Comparison of ENCODE assay signal across 23 cellular contexts in the genomic region with DNA sequence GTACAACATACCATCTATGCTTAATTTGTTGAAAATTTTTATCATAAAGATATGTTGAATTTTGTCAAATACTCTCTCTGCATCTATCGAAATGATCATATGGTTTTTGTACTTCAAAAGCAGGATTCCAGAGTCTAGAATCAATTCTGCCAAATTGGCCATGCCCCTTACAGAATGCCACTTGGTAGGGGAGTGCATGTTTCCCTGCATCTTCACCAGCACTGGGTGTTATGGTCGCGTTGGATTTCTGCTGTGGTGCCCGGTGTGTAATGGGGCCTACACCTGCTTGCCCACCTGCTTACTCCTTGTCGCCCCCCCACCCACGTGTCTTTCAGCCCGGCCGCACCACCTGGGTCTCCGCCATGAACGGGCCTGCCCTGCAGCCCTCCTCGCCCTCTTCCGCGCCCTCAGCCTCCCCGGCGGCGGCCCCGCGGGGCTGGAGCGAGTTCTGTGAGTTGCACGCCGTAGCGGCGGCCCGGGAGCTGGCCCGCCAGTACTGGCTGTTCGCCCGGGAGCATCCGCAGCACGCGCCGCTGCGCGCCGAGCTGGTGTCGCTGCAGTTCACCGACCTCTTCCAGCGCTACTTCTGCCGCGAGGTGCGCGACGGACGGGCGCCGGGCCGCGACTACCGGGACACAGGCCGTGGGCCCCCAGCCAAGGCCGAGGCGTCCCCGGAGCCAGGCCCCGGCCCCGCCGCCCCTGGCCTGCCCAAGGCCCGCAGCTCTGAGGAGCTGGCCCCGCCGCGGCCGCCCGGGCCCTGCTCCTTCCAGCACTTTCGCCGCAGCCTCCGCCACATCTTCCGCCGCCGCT.
"Had no signal": no experiment of that assay in that cellular context is flagged by ENCODE, and none has a peak within 500 bp of the region (broad histone marks: within the 10 kb centered on the region; RNA-seq: fewer than 3 reads in every experiment).

No MANE protein-coding gene starts in this region.

- H3K27me3 Mint-ChIP-seq: activated CD8-positive, alpha-beta T cell treated with anti-CD3 and anti-CD28 coated beads for 36 hours; activated naive CD4-positive, alpha-beta T cell treated with anti-CD3 and anti-CD28 coated beads, Interleukin-2, amount 10 ng/mL, durations not matched to agents 7 days and 5 days; activated naive CD8-positive, alpha-beta T cell treated with anti-CD3 and anti-CD28 coated beads for 36 hours; T-cell had no signal

- H3K27ac ChIP-seq: adrenal gland, SK-N-MC had no signal

- H3K27me3 ChIP-seq: adrenal gland had no signal

- H3K9me3 Mint-ChIP-seq: activated CD8-positive, alpha-beta T cell treated with anti-CD3 and anti-CD28 coated beads for 36 hours; activated naive CD4-positive, alpha-beta T cell treated with anti-CD3 and anti-CD28 coated beads, Interleukin-2, amount 10 ng/mL, durations not matched to agents 7 days and 5 days; activated naive CD8-positive, alpha-beta T cell treated with anti-CD3 and anti-CD28 coated beads for 36 hours; activated T-cell treated with anti-CD3 and anti-CD28 coated beads, Interleukin-2, amount 50 U/mL, for 72 hours; activated T-helper 2 cell treated with anti-CD3 and anti-CD28 coated beads, Interferon-gamma antibody, Interleukin-2, Interleukin-4, amounts not matched to agents 10 μg/mL and 5 μg/mL and 100 μg/mL, durations not matched to agents 14 hours and 24 hours and 36 hours; T-cell had no signal

- ATAC-seq: activated CD8-positive, alpha-beta T cell treated with anti-CD3 and anti-CD28 coated beads for 36 hours; activated T-cell treated with anti-CD3 and anti-CD28 coated beads, Interleukin-2, amount 50 U/mL, for 72 hours; T-cell had no signal

- DNase-seq: activated CD4-positive, alpha-beta T cell treated with anti-CD3 and anti-CD28 coated beads for 4 hours; activated CD8-positive, alpha-beta memory T cell treated with anti-CD3 and anti-CD28 coated beads, Interleukin-2, amount 50 U/mL, for 4 hours; activated CD8-positive, alpha-beta T cell treated with anti-CD3 and anti-CD28 coated beads for 36 hours; activated gamma-delta T cell treated with Interleukin-2 at 50 U/mL for 16 hours; activated naive CD4-positive, alpha-beta T cell treated with anti-CD3 and anti-CD28 coated beads, Interleukin-2, amount 10 ng/mL, durations not matched to agents 7 days and 5 days; activated naive CD8-positive, alpha-beta T cell treated with anti-CD3 and anti-CD28 coated beads for 36 hours; activated T-cell treated with anti-CD3 and anti-CD28 coated beads, Interleukin-2, amount 50 U/mL, for 72 hours; adrenal gland; anterior cingulate cortex; caudate nucleus; Kasumi-1; KBM-7; NCI-H1105 treated with DMSO at 0.1 percent for 48 hours; NCI-H1436 treated with DMSO at 0.1 percent for 48 hours; NCI-H187; NCI-H2081; NCI-H510A treated with DMSO at 0.1 percent for 48 hours; NCI-H69; T-cell; T-helper 2 cell; T1000 had no signal

- H3K4me3 ChIP-seq: adrenal gland, SK-N-MC had no signal

- H3K27ac Mint-ChIP-seq: activated CD8-positive, alpha-beta T cell treated with anti-CD3 and anti-CD28 coated beads for 36 hours; activated naive CD4-positive, alpha-beta T cell treated with anti-CD3 and anti-CD28 coated beads, Interleukin-2, amount 10 ng/mL, durations not matched to agents 7 days and 5 days; activated T-cell treated with anti-CD3 and anti-CD28 coated beads, Interleukin-2, amount 50 U/mL, for 72 hours; activated T-helper 2 cell treated with anti-CD3 and anti-CD28 coated beads, Interferon-gamma antibody, Interleukin-2, Interleukin-4, amounts not matched to agents 10 μg/mL and 5 μg/mL and 100 μg/mL, durations not matched to agents 14 hours and 24 hours and 36 hours had no signal

- H3K9me3 ChIP-seq: adrenal gland had no signal

- H3K4me3 Mint-ChIP-seq: activated CD8-positive, alpha-beta T cell treated with anti-CD3 and anti-CD28 coated beads for 36 hours; activated naive CD4-positive, alpha-beta T cell treated with anti-CD3 and anti-CD28 coated beads, Interleukin-2, amount 10 ng/mL, durations not matched to agents 7 days and 5 days; activated naive CD8-positive, alpha-beta T cell treated with anti-CD3 and anti-CD28 coated beads for 36 hours; activated T-cell treated with anti-CD3 and anti-CD28 coated beads, Interleukin-2, amount 50 U/mL, for 72 hours; T-cell had no signal
